ENCODE assay signal across 1 cellular context in genomic region chr1:203291201-203292096, GRCh38.
TF ChIP-seq lines count a peak whose summit lies in the region.

No MANE protein-coding gene starts in this region.

TF ChIP-seq in IMR-90, 13 proteins besides CTCF, POLR2A, EP300 and RAD21 (continued from another document):
- TF ChIP-seq ELK1 (IDR thresholded peaks at IDR 0.05; ENCODE audit: borderline replicate concordance, low read depth, low read length) (no peak), SMC3 (IDR thresholded peaks at IDR 0.05; ENCODE audit: low read depth, low read length) (no peak), NFE2L2 (IDR thresholded peaks at IDR 0.05; ENCODE audit: low read depth, low read length) (no peak), CHD1 (IDR thresholded peaks at IDR 0.05; ENCODE audit: low read depth, low read length) (no peak), FOS (IDR thresholded peaks at IDR 0.05; ENCODE audit: low read depth, low read length) (no peak), RCOR1 (IDR thresholded peaks at IDR 0.05; ENCODE audit: insufficient replicate concordance, low read length) (no peak), RFX5 (IDR thresholded peaks at IDR 0.05; ENCODE audit: low read depth, low read length) (no peak)
